Comparison of ENCODE assay signal across 17 cellular contexts in the genomic region with DNA sequence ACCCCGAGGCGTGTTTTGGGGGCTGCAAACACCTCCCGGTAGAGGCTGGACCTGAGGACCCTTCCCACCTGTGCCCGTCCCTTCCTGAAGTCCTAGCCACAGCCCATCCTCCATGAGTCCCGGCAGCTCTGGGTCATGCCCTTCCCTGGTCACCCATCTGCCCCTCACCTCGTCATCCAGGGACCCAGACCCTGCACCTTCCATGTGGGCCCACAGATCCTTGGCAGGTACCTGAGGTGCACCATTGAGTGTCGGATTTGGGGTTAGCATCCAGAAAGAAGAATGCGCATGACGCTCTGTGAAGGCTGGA. TPM values are rescaled to one million over a fixed set of nuclear protein-coding genes. Genes with fewer than 3 reads are reported as not detected.
A peak's percentile ranks its signal among the peaks of the same experiment; 100 is the strongest.
DNase-seq lines count a peak whose midpoint lies in the region; ATAC-seq, FAIRE-seq and TF ChIP-seq lines count a peak whose summit lies in the region.
"Had no signal": no experiment of that assay in that cellular context is flagged by ENCODE, and none has a peak within 500 bp of the region (broad histone marks: within the 10 kb centered on the region; RNA-seq: fewer than 3 reads in every experiment).

No MANE protein-coding gene starts in this region.

- intact Hi-C loops in K562 (cut with micrococcal nuclease), result no loop called here
- intact Hi-C loops in sciatic nerve (cut with DNase I), result no loop called here

- in situ Hi-C loops in K562 (cut with MboI), result no loop called here

- peaks cover 54% of the 10 kb centered on the region; the same call in 2 of the 3 replicates for H3K36me3 ChIP-seq in K562 (ENCODE audit: control insufficient read depth, insufficient read depth, low read length)

- peak overlapping the region in 1 of 2 experiments; percentile 18; a peak in 1 of 4 replicates for H3K9ac ChIP-seq in K562 (ENCODE audit: insufficient read depth in 1 of 2, low read depth in 2 of 2, low read length in 2 of 2)

- CTCF ChIA-PET in K562 (lab: Yijun Ruan, JAX; ENCODE audit: low intra/inter-chr PET ratio), result no interaction called here
- CTCF ChIA-PET in activated CD4-positive, alpha-beta T cell treated with anti-CD3 and anti-CD28 coated beads, Interleukin-2, amount 10 ng/mL, durations not matched to agents 7 days and 5 days (lab: Charles Lee), result interaction anchor here (0.8 kb wide), 1 partner anchor 18 kb away, joined by 5 read pairs; no protein-coding TSS in a partner anchor

- no peaks in the 10 kb centered on the region for H3K27me3 Mint-ChIP-seq in memory B cell
- H3K27me3 Mint-ChIP-seq in activated CD4-positive, alpha-beta T cell treated with anti-CD3 and anti-CD28 coated beads, Interleukin-2, amount 10 ng/mL, durations not matched to agents 7 days and 5 days, result no peaks in the 10 kb centered on the region
- H3K27me3 Mint-ChIP-seq: CD4-positive, CD25-positive, alpha-beta regulatory T cell; IgD-negative memory B cell had no signal

- FAIRE-seq in K562 (lab: Jason Lieb, UNC) (no peak), D721Med (lab: Jason Lieb, UNC) (no peak)
- FAIRE-seq: A204.1, H1, HepG2 had no signal

- ATAC-seq in K562 (no peak), memory B cell (ENCODE audit: low read depth) (no peak), sciatic nerve (no peak), HG02970 (IDR thresholded peaks at IDR 0.05; ENCODE audit: low FRiP score, unreplicated experiment) (no peak)
- ATAC-seq: HepG2 had no signal

- TF ChIP-seq POLR2A in K562 (conservative IDR thresholded peaks at IDR 0.05), result no peak

- H2AFZ ChIP-seq in K562 (ENCODE audit: low read depth, low read length), result no peak overlapping the region

- TF ChIP-seq EP300 in K562 (IDR thresholded peaks at IDR 0.05; ENCODE audit: low read length), result no peak

- H3K4me1 Mint-ChIP-seq in memory B cell, result peaks cover 16% of the 10 kb centered on the region
- H3K4me1 Mint-ChIP-seq in activated CD4-positive, alpha-beta T cell treated with anti-CD3 and anti-CD28 coated beads, Interleukin-2, amount 10 ng/mL, durations not matched to agents 7 days and 5 days, result peaks cover 45% of the 10 kb centered on the region

- H3K4me2 ChIP-seq in K562 (ENCODE audit: insufficient read depth, low read length), result no peak overlapping the region

- TF ChIP-seq CTCF in K562 (IDR thresholded peaks at IDR 0.05 in 2 of 3, conservative IDR thresholded peaks at IDR 0.05 in 1 of 3; ENCODE audit: insufficient read depth in 2 of 3, low read depth in 1 of 3, low read length in 3 of 3), result no peak
- TF ChIP-seq CTCF in D721Med (IDR thresholded peaks at IDR 0.05; ENCODE audit: insufficient read depth, missing control alignments), result no peak

- 0 out of 3 replicates have a peak, but pooled peaks cover 2% of the 10 kb centered on the region for H3K79me2 ChIP-seq in K562 (ENCODE audit: control insufficient read depth, insufficient read depth, low read length)

- H3K36me3 Mint-ChIP-seq in memory B cell, result peaks cover 51% of the 10 kb centered on the region
- peaks cover 75% of the 10 kb centered on the region for H3K36me3 Mint-ChIP-seq in activated CD4-positive, alpha-beta T cell treated with anti-CD3 and anti-CD28 coated beads, Interleukin-2, amount 10 ng/mL, durations not matched to agents 7 days and 5 days (ENCODE audit: low read depth)

- H3K4me1 ChIP-seq in K562 (replicated peaks in 1 of 2; ENCODE audit: control insufficient read depth in 2 of 2, insufficient read depth in 2 of 2, low read length in 2 of 2), result peaks cover 19 to 22% of the 10 kb centered on the region in 2 experiments
- H3K4me1 ChIP-seq: BE2C, Caco-2 had no signal

- H3K4me3 ChIP-seq in K562, result no peak overlapping the region

- H3K9me1 ChIP-seq in K562 (ENCODE audit: control insufficient read depth, insufficient read depth, low read length), result no peaks in the 10 kb centered on the region

- BruUV-seq in K562 (replicated peaks; lab: Mats Ljungman, UMichigan), result no TSS peak

- POLR2A ChIA-PET in K562 (lab: Yijun Ruan, JAX), result interaction anchor here (0.6 to 1.3 kb wide), 7 partner anchors 10 to 31 kb away, joined by 3 to 5 read pairs (median 3); no protein-coding TSS in a partner anchor
- POLR2A ChIA-PET in activated CD4-positive, alpha-beta T cell treated with anti-CD3 and anti-CD28 coated beads, Interleukin-2, amount 10 ng/mL, durations not matched to agents 7 days and 5 days (lab: Charles Lee), result no interaction called here

- peak overlapping the region; percentile 24 for H3K27ac Mint-ChIP-seq in memory B cell
- H3K27ac Mint-ChIP-seq in activated CD4-positive, alpha-beta T cell treated with anti-CD3 and anti-CD28 coated beads, Interleukin-2, amount 10 ng/mL, durations not matched to agents 7 days and 5 days, result no peak overlapping the region
- H3K27ac Mint-ChIP-seq: CD4-positive, CD25-positive, alpha-beta regulatory T cell had no signal

- no peaks in the 10 kb centered on the region for H3K27me3 ChIP-seq in K562 (ENCODE audit: control insufficient read depth in 2 of 2, insufficient read depth in 2 of 2, low read length in 2 of 2)
- H3K27me3 ChIP-seq: BE2C had no signal

- H3K9me3 Mint-ChIP-seq in memory B cell, result no peaks in the 10 kb centered on the region
- no peaks in the 10 kb centered on the region for H3K9me3 Mint-ChIP-seq in activated CD4-positive, alpha-beta T cell treated with anti-CD3 and anti-CD28 coated beads, Interleukin-2, amount 10 ng/mL, durations not matched to agents 7 days and 5 days
- H3K9me3 Mint-ChIP-seq: CD4-positive, CD25-positive, alpha-beta regulatory T cell; H9 had no signal

- no peak overlapping the region for H3K4me3 Mint-ChIP-seq in memory B cell
- H3K4me3 Mint-ChIP-seq in activated CD4-positive, alpha-beta T cell treated with anti-CD3 and anti-CD28 coated beads, Interleukin-2, amount 10 ng/mL, durations not matched to agents 7 days and 5 days, result no peak overlapping the region
- H3K4me3 Mint-ChIP-seq: H9 had no signal

- DNase-seq in K562 (ENCODE audit: extremely low read depth in 1 of 4, low spot score in 3 of 4) (no peak), memory B cell (ENCODE audit: low spot score in 2 of 2) (no peak), sciatic nerve (ENCODE audit: low spot score) (peak; percentile 46), D721Med (ENCODE audit: insufficient read length, low spot score) (no peak)
- no peak for DNase-seq in activated CD4-positive, alpha-beta T cell treated with anti-CD3 and anti-CD28 coated beads, Interleukin-2, amount 10 ng/mL, durations not matched to agents 7 days and 5 days
- DNase-seq: ACHN; BE2C; Caco-2; CD4-positive, CD25-positive, alpha-beta regulatory T cell; DMS79 treated with DMSO at 0.1 percent for 48 hours; GF-D8; H9 had no signal

- TF ChIP-seq RAD21 in K562 (CRISPR knock-in tag; conservative IDR thresholded peaks at IDR 0.05 in 1 of 2, IDR thresholded peaks at IDR 0.05 in 1 of 2), result no peak

- H4K20me1 ChIP-seq in K562 (replicated peaks; ENCODE audit: control insufficient read depth, insufficient read depth, low read length), result no peaks in the 10 kb centered on the region

- no peak overlapping the region for H3K27ac ChIP-seq in K562 (ENCODE audit: extremely low read depth, low read depth, low read length)

- no peaks in the 10 kb centered on the region for H3K9me3 ChIP-seq in K562 (replicated peaks; ENCODE audit: control insufficient read depth, insufficient read depth, low read depth, low read length)
- H3K9me3 ChIP-seq: BE2C, Caco-2 had no signal

- WGBS in K562 (ENCODE audit: insufficient coverage, low coverage, missing lambda C conversion rate), result 84% methylated on average over 8 of the region's 9 CpGs

TF ChIP-seq in K562, 482 proteins besides CTCF, POLR2A, EP300 and RAD21:
- TF ChIP-seq SMAD1 (IDR thresholded peaks at IDR 0.05; ENCODE audit: low read depth, low read length, partially characterized antibody), result no peak
- TF ChIP-seq KDM2B (CRISPR knock-in tag; IDR thresholded peaks at IDR 0.05), result no peak
- TF ChIP-seq RBFOX2 (IDR thresholded peaks at IDR 0.05; ENCODE audit: low read depth, low read length), result peak; percentile 2; the same call in 1 of the 2 replicates
- no peak for TF ChIP-seq HDAC3 (IDR thresholded peaks at IDR 0.05; ENCODE audit: borderline replicate concordance, partially characterized antibody)

RNA-seq across cellular contexts. Expression of gene RNF187, which starts 6.8 kb away (rescaled TPM):
- total RNA-seq in K562 (2011; cell fraction: chromatin; rRNA removed; ENCODE audit: low replicate concordance), result 15.0 and 31.2 TPM in 2 replicates
- 24.3 and 25.7 TPM in 2 replicates for total RNA-seq in K562 (2011; cell fraction: nucleolus; rRNA removed)
- total RNA-seq in K562 (2011; cell fraction: nucleoplasm; rRNA removed), result 24.3 and 28.9 TPM in 2 replicates
- total RNA-seq in K562 (2014; rRNA removed) (44.1 and 53.7 TPM in 2 replicates), K562 (2014; rRNA removed; fragmentation: Illumina TruSeq; extraction: Trizol) (32.0 and 40.3 TPM in 2 replicates), K562 (2015; rRNA removed; fragmentation: Illumina TruSeq; extraction: Trizol) (36.8 and 38.1 TPM in 2 replicates), K562 (2021) (114 and 119 TPM in 2 replicates), sciatic nerve (96.3 TPM)
- polyA plus RNA-seq in K562 (2011; rRNA removed) (45.6 and 52.7 TPM in 2 replicates), K562 (2014; fragmentation: Illumina TruSeq; extraction: Trizol) (53.9 and 60.8 TPM in 2 replicates), K562 (2014; fragmentation: Nextera tagmentation; extraction: Ambion mirVana) (1 to 10 TPM; 2.3 to 3.2 TPM), K562 (2014; rRNA removed) (41.9 and 42.2 TPM in 2 replicates)
- 69.5 and 81.8 TPM in 2 replicates for polyA plus RNA-seq in K562 (2011; cell fraction: cytosol; rRNA removed)
- polyA plus RNA-seq in K562 (2011; cell fraction: nucleus; rRNA removed), result 23.0 and 28.0 TPM in 2 replicates
- 80.6 and 187 TPM in 2 replicates for polyA plus RNA-seq in K562 (2012)
- 42.6 and 50.7 TPM in 2 replicates for polyA minus RNA-seq in K562 (2011; rRNA and poly(A)+ RNA removed)
- polyA minus RNA-seq in K562 (2011; cell fraction: cytosol; rRNA and poly(A)+ RNA removed), result 44.9 and 65.3 TPM in 2 replicates
- 7.5 and 16.1 TPM in 2 replicates for polyA minus RNA-seq in K562 (2011; cell fraction: nucleus; rRNA and poly(A)+ RNA removed)
- 100 to 1,000 TPM; 110 to 132 TPM for total RNA-seq in activated CD4-positive, alpha-beta T cell treated with anti-CD3 and anti-CD28 coated beads, Interleukin-2, amount 10 ng/mL, durations not matched to agents 7 days and 5 days
